Comparison of ENCODE assay signal across 24 cellular contexts in genomic region chr6:119628691-119629621, GRCh38.
DNase-seq lines count a peak whose midpoint lies in the region; ATAC-seq, FAIRE-seq and TF ChIP-seq lines count a peak whose summit lies in the region.
"Had no signal": no experiment of that assay in that cellular context is flagged by ENCODE, and none has a peak within 500 bp of the region (broad histone marks: within the 10 kb centered on the region; RNA-seq: fewer than 3 reads in every experiment).

No MANE protein-coding gene starts in this region.

- no peaks in the 10 kb centered on the region for H3K9me3 ChIP-seq in pancreas
- H3K9me3 ChIP-seq: mucosa of descending colon, stomach, tibial nerve had no signal

- H3K4me1 Mint-ChIP-seq in endothelial cell (ENCODE audit: unreplicated experiment) = no peaks in the 10 kb centered on the region
- H3K4me1 Mint-ChIP-seq: B cell had no signal

- H3K27ac Mint-ChIP-seq in endothelial cell (ENCODE audit: unreplicated experiment) = no peak overlapping the region
- H3K27ac Mint-ChIP-seq: activated naive CD4-positive, alpha-beta T cell treated with anti-CD3 and anti-CD28 coated beads, Interleukin-2, amount 50 U/mL, for 72 hours; B cell; effector memory CD8-positive, alpha-beta T cell; nephron progenitor cell had no signal

- no peaks in the 10 kb centered on the region for H3K36me3 ChIP-seq in pancreas
- H3K36me3 ChIP-seq: heart left ventricle, left lung, stomach, tibial nerve had no signal

- intact Hi-C loops in pancreas (cut with DNase I) = no loop called here

- no peaks in the 10 kb centered on the region for H3K36me3 Mint-ChIP-seq in endothelial cell (ENCODE audit: low read depth, unreplicated experiment)
- H3K36me3 Mint-ChIP-seq: activated naive CD4-positive, alpha-beta T cell treated with anti-CD3 and anti-CD28 coated beads, Interleukin-2, amount 50 U/mL, for 72 hours had no signal

- H3K9me3 Mint-ChIP-seq in endothelial cell (ENCODE audit: unreplicated experiment) = no peaks in the 10 kb centered on the region
- H3K9me3 Mint-ChIP-seq: activated naive CD4-positive, alpha-beta T cell treated with anti-CD3 and anti-CD28 coated beads, Interleukin-2, amount 50 U/mL, for 72 hours had no signal

- WGBS in pancreas, 2 donors = 35 to 37% methylated on average over 7 of the region's 7 CpGs

- TF ChIP-seq POLR2A in GM18505 (IDR thresholded peaks at IDR 0.05; ENCODE audit: borderline replicate concordance, extremely low read depth, insufficient read depth, insufficient read length) = no peak

- H3K27ac ChIP-seq in pancreas = peak overlapping the region in 2 of 4 donors; percentile 65 to 68
- H3K27ac ChIP-seq: heart left ventricle, left lung, stomach, tibial nerve had no signal

- peaks cover 2% of the 10 kb centered on the region for H3K27me3 Mint-ChIP-seq in endothelial cell (ENCODE audit: unreplicated experiment)
- H3K27me3 Mint-ChIP-seq: B cell had no signal

- peaks cover 3 to 24% (median 13%) of the 10 kb centered on the region in 3 donors for H3K4me1 ChIP-seq in pancreas
- H3K4me1 ChIP-seq: heart left ventricle, left lung, tibial nerve had no signal

- H3K27me3 ChIP-seq in pancreas = no peaks in the 10 kb centered on the region
- H3K27me3 ChIP-seq: heart left ventricle, left lung, stomach, tibial nerve had no signal

- peak; percentile 52 to 79 (median 74) for ATAC-seq in pancreas
- ATAC-seq in GM18505 (IDR thresholded peaks at IDR 0.05; ENCODE audit: unreplicated experiment) = no peak
- ATAC-seq: activated naive CD4-positive, alpha-beta T cell treated with anti-CD3 and anti-CD28 coated beads, Interleukin-2, amount 50 U/mL, for 72 hours; effector memory CD8-positive, alpha-beta T cell; heart left ventricle; mucosa of descending colon; sciatic nerve had no signal

- peak; percentile 32 for TF ChIP-seq CTCF in endothelial cell (IDR thresholded peaks at IDR 0.05; ENCODE audit: unreplicated experiment)
- no peak for TF ChIP-seq CTCF in pancreas (IDR thresholded peaks at IDR 0.05)

- H3K4me3 Mint-ChIP-seq in endothelial cell (ENCODE audit: unreplicated experiment) = no peak overlapping the region
- H3K4me3 Mint-ChIP-seq: B cell; effector memory CD8-positive, alpha-beta T cell; nephron progenitor cell had no signal

- DNase-seq in DMS153 (lab: John Stamatoyannopoulos, UW) (peak; percentile 3), DMS153 treated with DMSO at 0.1 percent for 48 hours (lab: John Stamatoyannopoulos, UW; ENCODE audit: unreplicated experiment) (no peak), OCI-M1 (lab: John Stamatoyannopoulos, UW) (peak; percentile 63), endothelial cell (ENCODE audit: low spot score) (no peak), pancreas (peak in 1 of 6 donors; percentile 4), DMS114 treated with DMSO at 0.1 percent for 48 hours (lab: John Stamatoyannopoulos, UW; ENCODE audit: unreplicated experiment) (no peak), GM03348 (ENCODE audit: low spot score) (no peak)
- DNase-seq: 8988T; activated CD4-positive, alpha-beta T cell treated with anti-CD3 and anti-CD28 coated beads for 48 hours; effector memory CD8-positive, alpha-beta T cell; heart left ventricle; mucosa of descending colon; NCI-H1436 treated with DMSO at 0.1 percent for 48 hours; NCI-H510A treated with DMSO at 0.1 percent for 48 hours; nephron progenitor cell; stimulated activated CD4-positive, alpha-beta T cell treated with anti-CD3 and anti-CD28 coated beads, Interleukin-15, amount 100 ng/mL, for 24 hours; stomach; SW 1271 had no signal

- FAIRE-seq in pancreas (lab: Jason Lieb, UNC) = no peak

- peak overlapping the region in 1 of 4 donors; percentile 4 for H3K4me3 ChIP-seq in pancreas
- H3K4me3 ChIP-seq: heart left ventricle, left lung, mucosa of descending colon, stomach, tibial nerve had no signal

Comparison
In these comparisons a context has a peak if more than half of its experiments do, and no peak if none do; other contexts are left out.
1. DNase-seq: peak in DMS153 (single experiment) and OCI-M1 (single experiment); none in DMS153 treated with DMSO at 0.1 percent for 48 hours (single experiment), endothelial cell (single experiment), DMS114 treated with DMSO at 0.1 percent for 48 hours (single experiment) and GM03348 (single experiment).